Comparison of ENCODE assay signal across 15 cellular contexts in the genomic region with DNA sequence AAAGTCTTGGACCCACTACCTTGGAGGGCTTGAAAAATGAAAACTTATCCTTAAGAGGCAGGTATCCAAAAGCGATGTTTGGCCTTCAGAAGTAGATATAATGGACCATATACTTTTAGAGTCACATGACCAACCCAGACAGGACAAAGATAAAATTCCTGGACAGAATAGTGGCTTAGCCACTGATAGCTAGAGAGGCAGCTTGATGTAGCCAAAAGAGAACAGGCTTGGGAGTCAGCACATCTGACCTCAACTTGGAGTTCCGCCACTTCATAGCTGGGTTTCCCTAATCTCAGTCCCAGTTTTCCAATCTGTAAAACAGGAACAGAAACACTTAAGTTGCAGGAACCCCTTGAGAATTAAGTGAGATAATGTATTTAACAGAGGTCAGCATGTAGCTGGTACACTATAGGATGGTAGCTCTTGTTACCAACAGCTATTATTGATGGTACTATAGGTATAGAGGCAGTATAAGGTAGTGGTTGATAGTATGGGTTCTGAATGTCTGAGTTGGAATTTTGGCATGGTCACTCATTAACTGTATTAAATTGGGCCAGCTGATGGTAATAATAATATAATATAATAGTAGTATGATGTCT.
A peak's percentile ranks its signal among the peaks of the same experiment; 100 is the strongest.
DNase-seq lines count a peak whose midpoint lies in the region; ATAC-seq, FAIRE-seq and TF ChIP-seq lines count a peak whose summit lies in the region.
"Had no signal": no experiment of that assay in that cellular context is flagged by ENCODE, and none has a peak within 500 bp of the region (broad histone marks: within the 10 kb centered on the region; RNA-seq: fewer than 3 reads in every experiment).

No MANE protein-coding gene starts in this region.

- no peak overlapping the region for H3K14ac ChIP-seq in IMR-90 (replicated peaks; ENCODE audit: low read depth, low read length)

- no peak overlapping the region for H3K18ac ChIP-seq in IMR-90 (ENCODE audit: low read depth, low read length)

- H3K4me1 Mint-ChIP-seq in Calu3 (ENCODE audit: low read depth, unreplicated experiment): peaks cover 26% of the 10 kb centered on the region
- H3K4me1 Mint-ChIP-seq: CD4-positive, CD25-positive, alpha-beta regulatory T cell had no signal

- H3K36me3 ChIP-seq in IMR-90 (ENCODE audit: control insufficient read depth, insufficient read depth, low read length) (no peaks in the 10 kb centered on the region), left ventricle myocardium inferior (no peaks in the 10 kb centered on the region), pancreas (no peaks in the 10 kb centered on the region)
- H3K36me3 ChIP-seq: BLaER1 treated with 17β-estradiol and CSF1 and Interleukin-3, amounts not matched to agents 10 nM and 100 nM had no signal

- H3K4me3 ChIP-seq in IMR-90 (ENCODE audit: insufficient read depth, low read depth, low read length) (no peak overlapping the region), fibroblast of the aortic adventitia (ENCODE audit: low read depth, low read length) (no peak overlapping the region), left ventricle myocardium inferior (no peak overlapping the region), pancreas (no peak overlapping the region)
- H3K4me3 ChIP-seq: BLaER1 treated with 17β-estradiol and CSF1 and Interleukin-3, amounts not matched to agents 10 nM and 100 nM; GM12878 had no signal

- no peak overlapping the region for H4K5ac ChIP-seq in IMR-90 (ENCODE audit: low read depth, low read length)

- H2AFZ ChIP-seq in IMR-90 (replicated peaks; ENCODE audit: low read length, poor library complexity): no peak overlapping the region

- H3K4ac ChIP-seq in IMR-90 (ENCODE audit: low read depth, low read length): peak overlapping the region; percentile 63; the same call in 1 of the 2 replicates

- H3K27ac ChIP-seq in IMR-90 (ENCODE audit: insufficient read depth, low read length) (no peak overlapping the region), left ventricle myocardium inferior (replicated peaks) (peak overlapping the region; percentile 62), pancreas (peak overlapping the region in 2 of 4 donors; percentile 1 to 34)
- H3K27ac ChIP-seq: BLaER1 treated with 17β-estradiol and CSF1 and Interleukin-3, amounts not matched to agents 10 nM and 100 nM; HL-60 had no signal

- no peak overlapping the region for H4K91ac ChIP-seq in IMR-90 (ENCODE audit: insufficient read depth, low read depth, low read length)

- no peak for ATAC-seq in IMR-90 (ENCODE audit: low read depth)
- peak in 3 of 4 donors; percentile 47 to 68 (median 50) for ATAC-seq in pancreas
- ATAC-seq: GM12878 had no signal

- no peak overlapping the region for H3K27ac Mint-ChIP-seq in Calu3 (ENCODE audit: unreplicated experiment)

- no CpG with 5 or more reads among the region's 2 CpGs for WGBS in IMR-90 (ENCODE audit: extremely low coverage in 2 of 2, insufficient read length in 1 of 2), 2 experiments
- WGBS in pancreas, 2 donors: 35 to 51% methylated on average over 2 of the region's 2 CpGs

- no peak overlapping the region for H2AK9ac ChIP-seq in IMR-90 (replicated peaks; ENCODE audit: low read depth, low read length, poor library complexity)

- H2AK5ac ChIP-seq in IMR-90 (ENCODE audit: low read depth, low read length): no peak overlapping the region

- no peak for DNase-seq in IMR-90
- peak; percentile 71 for DNase-seq in fibroblast of the aortic adventitia (ENCODE audit: low read depth)
- peak; percentile 48 for DNase-seq in left ventricle myocardium inferior
- DNase-seq in pancreas: peak in 2 of 6 donors; percentile 54 to 67
- no peak for DNase-seq in Calu3
- no peak for DNase-seq in activated CD4-positive, alpha-beta T cell treated with anti-CD3 and anti-CD28 coated beads for 1 hour
- DNase-seq in iPS-NIHi11 (ENCODE audit: low spot score): no peak
- DNase-seq: ACHN; CD4-positive, CD25-positive, alpha-beta regulatory T cell; DMS79; HCEC 1CT had no signal

- POLR2A ChIA-PET in IMR-90 (lab: Charles Lee; ENCODE audit: unreplicated experiment): no interaction called here

- H3K4me1 ChIP-seq in IMR-90 (ENCODE audit: control insufficient read depth, insufficient read depth, low read length) (0 out of 2 replicates have a peak, but pooled peaks cover 2% of the 10 kb centered on the region), left ventricle myocardium inferior (peaks cover 27% of the 10 kb centered on the region), pancreas (peaks cover 7 to 49% (median 22%) of the 10 kb centered on the region in 3 donors)

- no peak for TF ChIP-seq CTCF in IMR-90 (conservative IDR thresholded peaks at IDR 0.05; ENCODE audit: low read depth, low read length)
- TF ChIP-seq CTCF in fibroblast of the aortic adventitia (IDR thresholded peaks at IDR 0.05; ENCODE audit: insufficient read depth, low read length): no peak
- no peak for TF ChIP-seq CTCF in left ventricle myocardium inferior (IDR thresholded peaks at IDR 0.05; ENCODE audit: borderline replicate concordance)
- no peak for TF ChIP-seq CTCF in pancreas (IDR thresholded peaks at IDR 0.05)
- no peak for TF ChIP-seq CTCF in Calu3 (IDR thresholded peaks at IDR 0.05; ENCODE audit: unreplicated experiment)

- H3K36me3 Mint-ChIP-seq in Calu3 (ENCODE audit: insufficient read depth, unreplicated experiment): peaks cover 12% of the 10 kb centered on the region
- H3K36me3 Mint-ChIP-seq: CD4-positive, CD25-positive, alpha-beta regulatory T cell had no signal

- no peak for TF ChIP-seq RAD21 in IMR-90 (IDR thresholded peaks at IDR 0.05; ENCODE audit: low read length)

- 0 out of 2 replicates have a peak overlapping the region, but pooled peaks have one; percentile 2 for H3K23ac ChIP-seq in IMR-90 (ENCODE audit: low read depth, low read length)

- no peak overlapping the region for H3K56ac ChIP-seq in IMR-90 (ENCODE audit: extremely low read depth, insufficient read depth, low read length)

- CTCF ChIA-PET in IMR-90 (lab: Yijun Ruan, JAX): interaction anchor here (0.6 kb wide), 1 partner anchor 134 kb away, joined by 3 read pairs; no protein-coding TSS in a partner anchor
- CTCF ChIA-PET in Calu3 (lab: Charles Lee): interaction anchor here (0.6 kb wide), 1 partner anchor 82 kb away, joined by 12 read pairs; no protein-coding TSS in a partner anchor

- peaks cover 2% of the 10 kb centered on the region for H3K9me3 Mint-ChIP-seq in Calu3 (ENCODE audit: low read depth, unreplicated experiment)
- H3K9me3 Mint-ChIP-seq: CD4-positive, CD25-positive, alpha-beta regulatory T cell had no signal

- peaks cover 2% of the 10 kb centered on the region for H3K9me1 ChIP-seq in IMR-90 (ENCODE audit: insufficient read depth, low read length)

- no peak for FAIRE-seq in pancreas (lab: Jason Lieb, UNC)
- FAIRE-seq: GM12878, GM18507 had no signal

- no peaks in the 10 kb centered on the region for H3K27me3 ChIP-seq in IMR-90 (ENCODE audit: control insufficient read depth, insufficient read depth, low read length)
- H3K27me3 ChIP-seq in left ventricle myocardium inferior (ENCODE audit: low read depth): no peaks in the 10 kb centered on the region
- H3K27me3 ChIP-seq in pancreas: no peaks in the 10 kb centered on the region
- H3K27me3 ChIP-seq: BLaER1 treated with 17β-estradiol and CSF1 and Interleukin-3, amounts not matched to agents 10 nM and 100 nM had no signal

- peak overlapping the region; percentile 60 to 69; a peak in 3 of 4 replicates for H4K8ac ChIP-seq in IMR-90 (ENCODE audit: low read depth in 2 of 2, low read length in 2 of 2)

- H2BK120ac ChIP-seq in IMR-90 (ENCODE audit: low read depth, low read length): peak overlapping the region; percentile 26; the same call in 1 of the 2 replicates

- BruUV-seq in IMR-90 (replicated peaks; lab: Mats Ljungman, UMichigan): no TSS peak
- no TSS peak for BruUV-seq in Calu3 (replicated peaks; lab: Mats Ljungman, UMichigan)

- H3K4me2 ChIP-seq in IMR-90 (ENCODE audit: low read depth, low read length): no peak overlapping the region

- H3K9me3 ChIP-seq in IMR-90 (ENCODE audit: control insufficient read depth, insufficient read depth, low read length): no peaks in the 10 kb centered on the region
- no peaks in the 10 kb centered on the region for H3K9me3 ChIP-seq in left ventricle myocardium inferior (replicated peaks)
- H3K9me3 ChIP-seq in pancreas: no peaks in the 10 kb centered on the region
- H3K9me3 ChIP-seq: BLaER1 treated with 17β-estradiol and CSF1 and Interleukin-3, amounts not matched to agents 10 nM and 100 nM had no signal

- H3K4me3 Mint-ChIP-seq in Calu3 (ENCODE audit: low read depth, unreplicated experiment): no peak overlapping the region
- H3K4me3 Mint-ChIP-seq: CD4-positive, CD25-positive, alpha-beta regulatory T cell had no signal

- intact Hi-C loops in IMR-90 (cut with micrococcal nuclease) (no loop called here), left ventricle myocardium inferior (cut with micrococcal nuclease) (no loop called here), pancreas (cut with DNase I) (no loop called here), Calu3 (cut with micrococcal nuclease; ENCODE audit: unreplicated experiment) (no loop called here)

- H3K27me3 Mint-ChIP-seq in Calu3 (ENCODE audit: unreplicated experiment): no peaks in the 10 kb centered on the region

- H2BK15ac ChIP-seq in IMR-90 (ENCODE audit: low read depth, low read length): peak overlapping the region; percentile 76; the same call in 2 of the 3 replicates

- no peak for TF ChIP-seq POLR2A in IMR-90 (IDR thresholded peaks at IDR 0.05; ENCODE audit: low read depth, low read length)

- dilution Hi-C loops in IMR-90 (cut with HindIII; ENCODE audit: low sequenced_read_pairs, unreplicated experiment): no loop called here

- H3K9ac ChIP-seq in IMR-90 (ENCODE audit: low read depth, low read length): no peak overlapping the region
- H3K9ac ChIP-seq: BLaER1 treated with 17β-estradiol and CSF1 and Interleukin-3, amounts not matched to agents 10 nM and 100 nM had no signal

- no peaks in the 10 kb centered on the region for H4K20me1 ChIP-seq in IMR-90 (ENCODE audit: insufficient read depth, low read length)
- H4K20me1 ChIP-seq: BLaER1 treated with 17β-estradiol and CSF1 and Interleukin-3, amounts not matched to agents 10 nM and 100 nM had no signal

- in situ Hi-C loops in IMR-90 (cut with MboI; ENCODE audit: low sequenced_read_pairs): loop anchor here (25.0 kb wide), 1 partner anchor 598 kb away; no protein-coding TSS in a partner anchor

- H2BK5ac ChIP-seq in IMR-90 (ENCODE audit: low read depth, low read length, poor library complexity, severe bottlenecking): no peak overlapping the region

- no peaks in the 10 kb centered on the region for H3K79me1 ChIP-seq in IMR-90 (ENCODE audit: low read depth in 1 of 2, low read length in 2 of 2)

- H2BK20ac ChIP-seq in IMR-90 (ENCODE audit: low read depth, low read length): 0 out of 2 replicates have a peak overlapping the region, but pooled peaks have one; percentile 34

TF ChIP-seq in IMR-90, 13 proteins besides CTCF, POLR2A, EP300 and RAD21 (continues in another document):
- TF ChIP-seq RCOR1 (IDR thresholded peaks at IDR 0.05; ENCODE audit: insufficient replicate concordance, low read length) (no peak), MXI1 (IDR thresholded peaks at IDR 0.05; ENCODE audit: borderline replicate concordance, low read depth, low read length) (no peak), RFX5 (IDR thresholded peaks at IDR 0.05; ENCODE audit: low read depth, low read length) (no peak), SMC3 (IDR thresholded peaks at IDR 0.05; ENCODE audit: low read depth, low read length) (no peak)

Comparison
In these comparisons a context has a peak if more than half of its experiments do, and no peak if none do; other contexts are left out.
1. DNase-seq: peak in fibroblast of the aortic adventitia (single experiment) and left ventricle myocardium inferior (single experiment); none in IMR-90 (single experiment), Calu3 (single experiment), activated CD4-positive, alpha-beta T cell treated with anti-CD3 and anti-CD28 coated beads for 1 hour (single experiment) and iPS-NIHi11 (single experiment).